13 cellular contexts compared by ENCODE assay signal in genomic region chr1:11072216-11072917, GRCh38. TPM values are rescaled to one million over a fixed set of nuclear protein-coding genes. Genes with fewer than 3 reads are reported as not detected.
A peak's percentile ranks its signal among the peaks of the same experiment; 100 is the strongest.
DNase-seq lines count a peak whose midpoint lies in the region; ATAC-seq, FAIRE-seq and TF ChIP-seq lines count a peak whose summit lies in the region.
"Had no signal": no experiment of that assay in that cellular context is flagged by ENCODE, and none has a peak within 500 bp of the region (broad histone marks: within the 10 kb centered on the region; RNA-seq: fewer than 3 reads in every experiment).

No MANE protein-coding gene starts in this region.

- H3K9ac ChIP-seq in GM12878 (ENCODE audit: control insufficient read depth, insufficient read depth, low read length): peak overlapping the region; percentile 27; the same call in 1 of the 2 replicates

- H3K27me3 ChIP-seq in GM12878 (replicated peaks in 1 of 2; ENCODE audit: control insufficient read depth in 2 of 2, insufficient read depth in 2 of 2, low read length in 1 of 2) (no peaks in the 10 kb centered on the region), testis (no peaks in the 10 kb centered on the region)
- H3K27me3 ChIP-seq: adrenal gland had no signal

- peak; percentile 64 for TF ChIP-seq RAD21 in GM12878 (IDR thresholded peaks at IDR 0.05; ENCODE audit: insufficient read depth, low read depth, low read length)

- TF ChIP-seq EP300 in GM12878 (IDR thresholded peaks at IDR 0.05; ENCODE audit: borderline replicate concordance in 1 of 2, control insufficient read depth in 1 of 2, low read depth in 2 of 2, low read length in 2 of 2): no peak

- H3K27me3 Mint-ChIP-seq in activated naive CD4-positive, alpha-beta T cell treated with anti-CD3 and anti-CD28 coated beads, Interleukin-2, amount 10 ng/mL, durations not matched to agents 7 days and 5 days: no peaks in the 10 kb centered on the region

- SMC1A ChIA-PET in GM12878 (lab: Charles Lee; ENCODE audit: uncharacterized antibody, unreplicated experiment): interaction anchor here (0.7 to 2.7 kb wide), 5 partner anchors 12 to 106 kb away, joined by 3 to 35 read pairs (median 5); partner anchors contain the start of gene EXOSC10

- in situ Hi-C loops in GM12878 (cut with MboI): no loop called here

- peak; percentile 83 for ATAC-seq in GM12878
- ATAC-seq: natural killer cell had no signal

- H3K36me3 Mint-ChIP-seq in activated naive CD4-positive, alpha-beta T cell treated with anti-CD3 and anti-CD28 coated beads, Interleukin-2, amount 10 ng/mL, durations not matched to agents 7 days and 5 days: peaks cover 47% of the 10 kb centered on the region

- H3K27ac ChIP-seq in GM12878 (ENCODE audit: control insufficient read depth, insufficient read depth) (peak overlapping the region; percentile 62), testis (no peak overlapping the region)
- H3K27ac ChIP-seq: adrenal gland had no signal

- no peak overlapping the region for H3K4me3 Mint-ChIP-seq in activated naive CD4-positive, alpha-beta T cell treated with anti-CD3 and anti-CD28 coated beads, Interleukin-2, amount 10 ng/mL, durations not matched to agents 7 days and 5 days
- H3K4me3 Mint-ChIP-seq: natural killer cell had no signal

- CTCF ChIA-PET in GM12878 (lab: Yijun Ruan, JAX): interaction anchor here (0.7 to 6.3 kb wide), 8 partner anchors 9 to 578 kb away, joined by 3 to 57 read pairs (median 4); no protein-coding TSS in a partner anchor
- CTCF ChIA-PET in activated naive CD4-positive, alpha-beta T cell treated with anti-CD3 and anti-CD28 coated beads, Interleukin-2, amount 10 ng/mL, durations not matched to agents 7 days and 5 days (lab: Charles Lee): interaction anchor here (1.3 kb wide), 1 partner anchor 35 kb away, joined by 4 read pairs; no protein-coding TSS in a partner anchor

- TF ChIP-seq CTCF in GM12878 (IDR thresholded peaks at IDR 0.05 in 2 of 3, conservative IDR thresholded peaks at IDR 0.05 in 1 of 3; ENCODE audit: control insufficient read depth in 2 of 3, extremely low read depth in 1 of 3, insufficient read depth in 1 of 3, low read depth in 3 of 3, low read length in 3 of 3) (peak; percentile 43 to 53 (median 44); a peak in 5 of 6 replicates), testis (IDR thresholded peaks at IDR 0.05) (no peak)

- no TSS peak for BruUV-seq in GM12878 (replicated peaks; lab: Mats Ljungman, UMichigan)

- peaks cover 2% of the 10 kb centered on the region for H3K4me1 Mint-ChIP-seq in activated naive CD4-positive, alpha-beta T cell treated with anti-CD3 and anti-CD28 coated beads, Interleukin-2, amount 10 ng/mL, durations not matched to agents 7 days and 5 days
- H3K4me1 Mint-ChIP-seq: natural killer cell had no signal

- no peaks in the 10 kb centered on the region for H3K79me2 ChIP-seq in GM12878 (ENCODE audit: control insufficient read depth, insufficient read depth, low read length)

- 23% methylated on average over 13 of the region's 13 CpGs for WGBS in GM12878 (ENCODE audit: insufficient coverage, insufficient replicate concordance, low lambda C conversion rate, missing lambda C conversion rate)
- WGBS in testis, 2 donors: 78 to 84% methylated on average over 12 to 13 of the region's 13 CpGs

- H4K20me1 ChIP-seq in GM12878 (ENCODE audit: control insufficient read depth, insufficient read depth): no peaks in the 10 kb centered on the region

- DNase-seq in activated effector memory CD4-positive, alpha-beta T cell treated with anti-CD3 and anti-CD28 coated beads, Interleukin-2, amount 50 U/mL, for 16 hours: peak; percentile 49
- DNase-seq in activated effector memory CD4-positive, alpha-beta T cell treated with Interleukin-2 at 50 U/mL for 16 hours: no peak
- DNase-seq in NCI-H187 treated with DMSO at 0.1 percent for 48 hours (lab: John Stamatoyannopoulos, UW) (peak; percentile 87), GM12878 (ENCODE audit: low read depth, low spot score) (no peak), testis (peak; percentile 7), hepatic stellate cell (ENCODE audit: low spot score) (no peak)
- no peak for DNase-seq in stimulated activated CD8-positive, alpha-beta memory T cell treated with anti-CD3 and anti-CD28 coated beads, Interleukin-4, amount 100 ng/mL, for 48 hours
- no peak for DNase-seq in activated naive CD4-positive, alpha-beta T cell treated with anti-CD3 and anti-CD28 coated beads, Interleukin-2, amount 10 ng/mL, durations not matched to agents 7 days and 5 days
- DNase-seq: kidney glomerular epithelial cell, natural killer cell had no signal

- H3K4me1 ChIP-seq in GM12878 (ENCODE audit: control insufficient read depth, insufficient read depth, low read length): peaks cover 13% of the 10 kb centered on the region
- no peaks in the 10 kb centered on the region for H3K4me1 ChIP-seq in testis
- H3K4me1 ChIP-seq: adrenal gland had no signal

- H3K9me3 ChIP-seq in GM12878 (replicated peaks; ENCODE audit: control insufficient read depth, insufficient read depth, low read length) (no peaks in the 10 kb centered on the region), testis (no peaks in the 10 kb centered on the region)
- H3K9me3 ChIP-seq: adrenal gland had no signal

- H3K4me2 ChIP-seq in GM12878 (ENCODE audit: control insufficient read depth, insufficient read depth): peak overlapping the region; percentile 1; the same call in 1 of the 2 replicates

- no peak overlapping the region for H3K27ac Mint-ChIP-seq in activated naive CD4-positive, alpha-beta T cell treated with anti-CD3 and anti-CD28 coated beads, Interleukin-2, amount 10 ng/mL, durations not matched to agents 7 days and 5 days

- no peaks in the 10 kb centered on the region for H3K9me3 Mint-ChIP-seq in activated naive CD4-positive, alpha-beta T cell treated with anti-CD3 and anti-CD28 coated beads, Interleukin-2, amount 10 ng/mL, durations not matched to agents 7 days and 5 days
- H3K9me3 Mint-ChIP-seq: natural killer cell had no signal

- H3K4me3 ChIP-seq in GM12878: no peak overlapping the region
- H3K4me3 ChIP-seq in testis: no peak overlapping the region
- H3K4me3 ChIP-seq: adrenal gland had no signal

- H3K36me3 ChIP-seq in GM12878 (ENCODE audit: control insufficient read depth in 2 of 2, insufficient read depth in 2 of 2, low read length in 1 of 2) (peaks cover 39 to 40% of the 10 kb centered on the region in 2 experiments), testis (ENCODE audit: low read depth, missing control alignments) (no peaks in the 10 kb centered on the region)

- POLR2A ChIA-PET in GM12878 (lab: Charles Lee): no interaction called here

- peak; percentile 71 for FAIRE-seq in GM12878 (lab: Jason Lieb, UNC)

- TF ChIP-seq POLR2A in GM12878 (IDR thresholded peaks at IDR 0.05; ENCODE audit: low read depth, low read length) (no peak), testis (IDR thresholded peaks at IDR 0.05) (no peak)

- intact Hi-C loops in GM12878 (cut with micrococcal nuclease; ENCODE audit: unreplicated experiment): loop anchor here (1.0 kb wide), 1 partner anchor 35 kb away; no protein-coding TSS in a partner anchor
- intact Hi-C loops in testis (cut with DNase I; ENCODE audit: low total_unique reads): no loop called here

- H2AFZ ChIP-seq in GM12878 (ENCODE audit: control insufficient read depth, low read depth, low read length): no peak overlapping the region

- RAD21 ChIA-PET in GM12878 (lab: Charles Lee; ENCODE audit: unreplicated experiment): interaction anchor here (1.1 to 4.6 kb wide), 2 partner anchors 11 to 35 kb away, joined by 4 to 52 read pairs; no protein-coding TSS in a partner anchor

RNA-seq across cellular contexts. Expression of gene SRM, which starts 12.5 kb away (rescaled TPM):
- total RNA-seq in GM12878 (2013; cell fraction: nucleolus; rRNA removed): 17.2 and 20.5 TPM in 2 replicates
- 49.9 and 81.2 TPM in 2 replicates for total RNA-seq in GM12878 (2014; rRNA removed)
- 40.6 and 43.0 TPM in 2 replicates for total RNA-seq in GM12878 (2014; rRNA removed; fragmentation: Illumina TruSeq; extraction: Trizol)
- 249 and 255 TPM in 2 replicates for total RNA-seq in GM12878 (2021)
- 48.6 TPM for polyA plus RNA-seq in GM12878 (2011; ENCODE audit: low read depth)
- polyA plus RNA-seq in GM12878 (2011; rRNA removed): 11.0 and 22.2 TPM in 2 replicates
- polyA plus RNA-seq in GM12878 (2011; cell fraction: cytosol; rRNA removed): 70.7 and 73.8 TPM in 2 replicates
- polyA plus RNA-seq in GM12878 (2011; cell fraction: nucleus; rRNA removed): 44.6 and 69.9 TPM in 2 replicates
- 130 and 136 TPM in 2 replicates for polyA plus RNA-seq in GM12878 (2012)
- polyA plus RNA-seq in GM12878 (2014; fragmentation: Illumina TruSeq; extraction: Trizol): 59.5 and 133 TPM in 2 replicates
- 10 to 100 TPM; 16.7 to 46.6 TPM for polyA plus RNA-seq in GM12878 (2014; fragmentation: Nextera tagmentation; extraction: Ambion mirVana)
- 142 and 185 TPM in 2 replicates for polyA plus RNA-seq in GM12878 (2014; rRNA removed)
- polyA plus RNA-seq in GM12878 (2016; fragmentation: Nextera tagmentation; extraction: Ambion mirVana): 100 to 1,000 TPM in 1 of 2 experiments, 10 to 100 TPM in 1; 81.1 to 155 TPM
- 40.4 and 67.7 TPM in 2 replicates for polyA minus RNA-seq in GM12878 (2011; rRNA and poly(A)+ RNA removed)
- 56.3 and 73.1 TPM in 2 replicates for polyA minus RNA-seq in GM12878 (2011; cell fraction: cytosol; rRNA and poly(A)+ RNA removed)
- 15.0 and 34.0 TPM in 2 replicates for polyA minus RNA-seq in GM12878 (2011; cell fraction: nucleus; rRNA and poly(A)+ RNA removed)
- total RNA-seq in testis: 10 to 100 TPM; 61.4 to 78.4 TPM
- polyA plus RNA-seq in testis (ENCODE audit: insufficient read depth, low read depth, low replicate concordance): 57.8 TPM

RNA-seq across cellular contexts. Expression of gene MASP2, which starts 25.3 kb away (rescaled TPM):
- total RNA-seq in GM12878 (2013; cell fraction: nucleolus; rRNA removed): 0.25 TPM in 1 of 2 replicates, not detected in the other
- 0.05 TPM in 1 of 2 replicates, not detected in the other for total RNA-seq in GM12878 (2014; rRNA removed)
- total RNA-seq in GM12878 (2014; rRNA removed; fragmentation: Illumina TruSeq; extraction: Trizol): 0.04 TPM in 1 of 2 replicates, not detected in the other
- total RNA-seq in GM12878 (2021): not detected in 2 replicates
- 5.6 TPM for polyA plus RNA-seq in GM12878 (2011; ENCODE audit: low read depth)
- not detected in 2 replicates for polyA plus RNA-seq in GM12878 (2011; rRNA removed)
- polyA plus RNA-seq in GM12878 (2011; cell fraction: cytosol; rRNA removed): not detected in 2 replicates
- not detected in 2 replicates for polyA plus RNA-seq in GM12878 (2011; cell fraction: nucleus; rRNA removed)
- 2.0 and 5.9 TPM in 2 replicates for polyA plus RNA-seq in GM12878 (2012)
- polyA plus RNA-seq in GM12878 (2014; fragmentation: Illumina TruSeq; extraction: Trizol): not detected in 2 replicates
- under 1 TPM in 1 of 2 experiments, not detected in 1; 0.06 TPM for polyA plus RNA-seq in GM12878 (2014; fragmentation: Nextera tagmentation; extraction: Ambion mirVana)
- not detected in 2 replicates for polyA plus RNA-seq in GM12878 (2014; rRNA removed)
- polyA plus RNA-seq in GM12878 (2016; fragmentation: Nextera tagmentation; extraction: Ambion mirVana): under 1 TPM in 1 of 2 experiments, not detected in 1; 0.21 TPM
- polyA minus RNA-seq in GM12878 (2011; rRNA and poly(A)+ RNA removed): not detected in 2 replicates
- polyA minus RNA-seq in GM12878 (2011; cell fraction: cytosol; rRNA and poly(A)+ RNA removed): not detected in 2 replicates
- not detected in 2 replicates for polyA minus RNA-seq in GM12878 (2011; cell fraction: nucleus; rRNA and poly(A)+ RNA removed)
- under 1 TPM; 0.31 TPM for total RNA-seq in testis
- polyA plus RNA-seq in testis (ENCODE audit: insufficient read depth, low read depth, low replicate concordance): not detected
- total RNA-seq: adrenal gland, urinary bladder had no signal
- polyA plus RNA-seq: AG04450, urinary bladder had no signal

RNA-seq across cellular contexts. Expression of gene EXOSC10, which starts 27.3 kb away (rescaled TPM):
- total RNA-seq in GM12878 (2013; cell fraction: nucleolus; rRNA removed): 139 and 147 TPM in 2 replicates
- total RNA-seq in GM12878 (2014; rRNA removed) (70.3 and 81.2 TPM in 2 replicates), GM12878 (2014; rRNA removed; fragmentation: Illumina TruSeq; extraction: Trizol) (54.3 and 58.3 TPM in 2 replicates), GM12878 (2021) (60.0 and 62.5 TPM in 2 replicates), testis (10 to 100 TPM; 78.4 to 78.8 TPM)
- 31.0 TPM for polyA plus RNA-seq in GM12878 (2011; ENCODE audit: low read depth)
- polyA plus RNA-seq in GM12878 (2011; rRNA removed) (52.8 and 60.4 TPM in 2 replicates), GM12878 (2014; fragmentation: Illumina TruSeq; extraction: Trizol) (75.6 and 78.9 TPM in 2 replicates), GM12878 (2014; fragmentation: Nextera tagmentation; extraction: Ambion mirVana) (10 to 100 TPM; 16.2 to 16.7 TPM), GM12878 (2014; rRNA removed) (70.7 and 76.0 TPM in 2 replicates), GM12878 (2016; fragmentation: Nextera tagmentation; extraction: Ambion mirVana) (10 to 100 TPM; 78.6 to 86.5 TPM), testis (ENCODE audit: insufficient read depth, low read depth, low replicate concordance) (67.5 TPM)
- 60.7 and 64.8 TPM in 2 replicates for polyA plus RNA-seq in GM12878 (2011; cell fraction: cytosol; rRNA removed)
- polyA plus RNA-seq in GM12878 (2011; cell fraction: nucleus; rRNA removed): 155 and 161 TPM in 2 replicates
- 41.6 and 44.9 TPM in 2 replicates for polyA plus RNA-seq in GM12878 (2012)
- 62.0 and 63.1 TPM in 2 replicates for polyA minus RNA-seq in GM12878 (2011; rRNA and poly(A)+ RNA removed)
- polyA minus RNA-seq in GM12878 (2011; cell fraction: cytosol; rRNA and poly(A)+ RNA removed): 15.4 and 19.5 TPM in 2 replicates
- polyA minus RNA-seq in GM12878 (2011; cell fraction: nucleus; rRNA and poly(A)+ RNA removed): 39.3 and 59.6 TPM in 2 replicates

RNA-seq across cellular contexts. Expression of gene TARDBP, which starts 59.9 kb away (rescaled TPM):
- total RNA-seq in GM12878 (2013; cell fraction: nucleolus; rRNA removed): 172 and 179 TPM in 2 replicates
- total RNA-seq in GM12878 (2014; rRNA removed) (55.6 and 64.1 TPM in 2 replicates), GM12878 (2014; rRNA removed; fragmentation: Illumina TruSeq; extraction: Trizol) (124 and 135 TPM in 2 replicates), GM12878 (2021) (155 and 174 TPM in 2 replicates), testis (100 to 1,000 TPM; 185 to 207 TPM)
- 89.3 TPM for polyA plus RNA-seq in GM12878 (2011; ENCODE audit: low read depth)
- polyA plus RNA-seq in GM12878 (2011; rRNA removed) (209 and 284 TPM in 2 replicates), GM12878 (2014; fragmentation: Illumina TruSeq; extraction: Trizol) (318 and 350 TPM in 2 replicates), GM12878 (2014; fragmentation: Nextera tagmentation; extraction: Ambion mirVana) (100 to 1,000 TPM in 1 of 2 experiments, 10 to 100 TPM in 1; 76.1 to 171 TPM), GM12878 (2014; rRNA removed) (212 and 257 TPM in 2 replicates), GM12878 (2016; fragmentation: Nextera tagmentation; extraction: Ambion mirVana) (100 to 1,000 TPM; 251 to 253 TPM), testis (ENCODE audit: insufficient read depth, low read depth, low replicate concordance) (142 TPM)
- polyA plus RNA-seq in GM12878 (2011; cell fraction: cytosol; rRNA removed): 92.3 and 131 TPM in 2 replicates
- 210 and 304 TPM in 2 replicates for polyA plus RNA-seq in GM12878 (2011; cell fraction: nucleus; rRNA removed)
- polyA plus RNA-seq in GM12878 (2012): 145 and 148 TPM in 2 replicates
- polyA minus RNA-seq in GM12878 (2011; rRNA and poly(A)+ RNA removed): 90.0 and 129 TPM in 2 replicates
- polyA minus RNA-seq in GM12878 (2011; cell fraction: cytosol; rRNA and poly(A)+ RNA removed): 54.4 and 74.5 TPM in 2 replicates
- 68.2 and 109 TPM in 2 replicates for polyA minus RNA-seq in GM12878 (2011; cell fraction: nucleus; rRNA and poly(A)+ RNA removed)

Comparison
In these comparisons a context has a peak if more than half of its experiments do, and no peak if none do; other contexts are left out.
1. DNase-seq: peak in activated effector memory CD4-positive, alpha-beta T cell treated with anti-CD3 and anti-CD28 coated beads, Interleukin-2, amount 50 U/mL, for 16 hours (single experiment), NCI-H187 treated with DMSO at 0.1 percent for 48 hours (single experiment) and testis (single experiment); none in activated effector memory CD4-positive, alpha-beta T cell treated with Interleukin-2 at 50 U/mL for 16 hours (single experiment), GM12878 (single experiment), stimulated activated CD8-positive, alpha-beta memory T cell treated with anti-CD3 and anti-CD28 coated beads, Interleukin-4, amount 100 ng/mL, for 48 hours (single experiment), hepatic stellate cell (single experiment) and activated naive CD4-positive, alpha-beta T cell treated with anti-CD3 and anti-CD28 coated beads, Interleukin-2, amount 10 ng/mL, durations not matched to agents 7 days and 5 days (single experiment).
2. CTCF ChIP-seq: peak in GM12878 (3 of 3); none in testis (0 of 3).